Comparison of ENCODE assay signal across 8 cellular contexts in the genomic region with DNA sequence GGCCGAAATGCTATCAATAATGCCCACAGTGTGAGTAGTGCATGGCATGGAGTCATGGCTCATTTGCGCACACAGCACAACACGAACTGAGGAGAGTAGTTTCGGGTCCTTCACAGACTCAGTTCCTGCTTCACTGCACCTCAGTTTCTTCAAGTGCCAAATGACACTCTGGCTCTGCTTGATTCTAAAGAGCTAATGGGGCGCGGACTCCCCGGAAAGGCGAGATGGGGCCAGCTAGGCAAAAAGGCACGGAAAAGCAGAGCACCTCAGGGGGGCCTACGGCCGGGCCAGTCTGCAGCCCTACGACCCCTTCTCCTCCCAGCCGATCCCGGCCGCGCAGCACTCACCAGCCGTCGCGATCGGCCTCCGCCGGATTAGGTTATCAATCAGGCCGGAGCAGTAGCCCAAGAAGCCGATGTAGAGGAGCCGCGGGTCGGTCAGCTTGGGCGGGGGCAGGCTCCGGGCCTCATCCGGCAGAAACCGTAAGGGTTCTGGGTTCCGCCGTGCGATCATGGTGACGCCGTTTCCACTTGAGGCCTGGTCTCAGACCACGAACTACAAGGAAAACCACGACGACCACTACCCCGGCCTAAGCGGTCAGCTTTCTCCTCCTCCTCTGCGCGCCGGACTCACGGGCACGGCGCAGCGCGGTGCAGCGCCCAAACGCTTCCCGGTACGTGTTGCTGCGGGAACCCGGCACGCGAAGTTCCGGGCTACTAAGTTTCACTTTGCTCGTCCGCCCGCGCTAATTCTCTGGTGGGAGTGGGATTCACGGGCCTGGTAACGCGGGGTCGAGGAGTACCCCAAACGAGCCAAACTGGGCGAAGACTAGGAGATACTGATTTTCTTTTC. TPM values are rescaled to one million over a fixed set of nuclear protein-coding genes. Genes with fewer than 3 reads are reported as not detected.
DNase-seq lines count a peak whose midpoint lies in the region; ATAC-seq and TF ChIP-seq lines count a peak whose summit lies in the region.

Gene NDUFC2, minus strand, starts transcription at position 631 of the 852 bp plus-strand sequence. Its CDS starts 118 bp downstream, at position 513.

- H3K4me3 Mint-ChIP-seq in CD4-positive, alpha-beta T cell, result peak within 1 kb of the TSS; percentile 96

- in situ Hi-C loops in endometrial microvascular endothelial cells (cut with HindIII; ENCODE audit: inconsistent ontology term, low pct_unique_long_range_greater_than_20kb, low sequenced_read_pairs), result no loop called here

- POLR2A ChIA-PET in CD4-positive, alpha-beta T cell (lab: Charles Lee), result interaction anchor here (0.5 to 2.6 kb wide), 9 partner anchors 10 to 273 kb away, joined by 3 to 27 read pairs (median 4); partner anchors contain the start of genes ALG8, INTS4, KCTD21 and RSF1

- peaks cover 60% of the 10 kb centered on the region for H3K4me1 Mint-ChIP-seq in CD4-positive, alpha-beta T cell (ENCODE audit: low read depth)

- H3K9me3 ChIP-seq in CD4-positive, alpha-beta T cell (ENCODE audit: control insufficient read depth, low read length), result no peaks in the 10 kb centered on the region

- ATAC-seq in CD4-positive, alpha-beta T cell (ENCODE audit: poor library complexity), result peak; percentile 79
- ATAC-seq in GM19438 (IDR thresholded peaks at IDR 0.05; ENCODE audit: low read depth, unreplicated experiment), result peak; percentile 87

- H3K27ac Mint-ChIP-seq in CD4-positive, alpha-beta T cell, result peak within 1 kb of the TSS; percentile 93

- no peak for TF ChIP-seq CTCF in CD4-positive, alpha-beta T cell (IDR thresholded peaks at IDR 0.05)
- TF ChIP-seq CTCF in HL-60 (IDR thresholded peaks at IDR 0.05; ENCODE audit: insufficient read depth, low read length), result no peak

- H3K27me3 Mint-ChIP-seq in CD4-positive, alpha-beta T cell, result no peaks in the 10 kb centered on the region

- CTCF ChIA-PET in CD4-positive, alpha-beta T cell (lab: Charles Lee), result interaction anchor here (1.0 kb wide), 1 partner anchor 85 kb away, joined by 4 read pairs; the partner anchor contains the start of gene INTS4

- no peaks in the 10 kb centered on the region for H3K9me3 Mint-ChIP-seq in CD4-positive, alpha-beta T cell

- H3K27me3 ChIP-seq in CD4-positive, alpha-beta T cell (ENCODE audit: control insufficient read depth, insufficient read depth, low read length), result no peaks in the 10 kb centered on the region
- no peaks in the 10 kb centered on the region for H3K27me3 ChIP-seq in HL-60 (ENCODE audit: insufficient read depth, poor library complexity, severe bottlenecking)

- intact Hi-C loops in CD4-positive, alpha-beta T cell (cut with DNase I, micrococcal nuclease), result loop anchor here (1.0 to 5.0 kb wide), 5 partner anchors 57 to 493 kb away; partner anchors contain the start of gene NARS2 (in 1 of the 2)

- peak; percentile 45 to 72 (median 58) for DNase-seq in CD4-positive, alpha-beta T cell
- peak; percentile 76 to 80 for DNase-seq in HL-60 (ENCODE audit: low read depth in 1 of 2, low spot score in 1 of 2)
- peak; percentile 58 for DNase-seq in NOMO-1 treated with dmso at 0.1 percent for 144 hours (lab: John Stamatoyannopoulos, UW; ENCODE audit: unreplicated experiment)
- DNase-seq in activated CD8-positive, alpha-beta memory T cell treated with anti-CD3 and anti-CD28 coated beads, Interleukin-2, amount 50 U/mL, for 1 hour (ENCODE audit: extremely low read depth), result peak; percentile 10
- DNase-seq in mesenteric fat pad (ENCODE audit: low spot score), result peak; percentile 93
- DNase-seq in stimulated activated CD8-positive, alpha-beta memory T cell treated with anti-CD3 and anti-CD28 coated beads, Interleukin-15, amount 100 ng/mL, for 1 hour (ENCODE audit: low read depth), result peak; percentile 38

- H3K27ac ChIP-seq in CD4-positive, alpha-beta T cell (ENCODE audit: low read depth, low read length), result peak within 1 kb of the TSS; percentile 57
- peak within 1 kb of the TSS; percentile 86 for H3K27ac ChIP-seq in HL-60 (replicated peaks)

- H3K36me3 Mint-ChIP-seq in CD4-positive, alpha-beta T cell (ENCODE audit: low read depth), result peaks cover 28% of the 10 kb centered on the region

- H3K4me3 ChIP-seq in HL-60 (replicated peaks; ENCODE audit: insufficient read depth, low read length), result peak within 1 kb of the TSS; percentile 75

RNA-seq across cellular contexts. Expression of gene NDUFC2, which starts in this region (rescaled TPM):
- total RNA-seq in CD4-positive, alpha-beta T cell, result 10 to 100 TPM; 62.6 to 68.5 TPM
- total RNA-seq in endometrial microvascular endothelial cells (ENCODE audit: inconsistent ontology term) (149 TPM), mesenteric fat pad (276 TPM)

Comparison
In these comparisons a context has a peak if more than half of its experiments do, and no peak if none do; other contexts are left out.
1. Peak in every context shown above with its lines: DNase-seq, ATAC-seq, H3K4me3 ChIP-seq and H3K27ac ChIP-seq.
2. DNase-seq: peak in every context shown above with its lines; median percentile 93 in mesenteric fat pad; 78 in HL-60; 58 in NOMO-1 treated with dmso at 0.1 percent for 144 hours; 58 in CD4-positive, alpha-beta T cell; 38 in stimulated activated CD8-positive, alpha-beta memory T cell treated with anti-CD3 and anti-CD28 coated beads, Interleukin-15, amount 100 ng/mL, for 1 hour; 10 in activated CD8-positive, alpha-beta memory T cell treated with anti-CD3 and anti-CD28 coated beads, Interleukin-2, amount 50 U/mL, for 1 hour.